9 cellular contexts compared by ENCODE assay signal in the genomic region with DNA sequence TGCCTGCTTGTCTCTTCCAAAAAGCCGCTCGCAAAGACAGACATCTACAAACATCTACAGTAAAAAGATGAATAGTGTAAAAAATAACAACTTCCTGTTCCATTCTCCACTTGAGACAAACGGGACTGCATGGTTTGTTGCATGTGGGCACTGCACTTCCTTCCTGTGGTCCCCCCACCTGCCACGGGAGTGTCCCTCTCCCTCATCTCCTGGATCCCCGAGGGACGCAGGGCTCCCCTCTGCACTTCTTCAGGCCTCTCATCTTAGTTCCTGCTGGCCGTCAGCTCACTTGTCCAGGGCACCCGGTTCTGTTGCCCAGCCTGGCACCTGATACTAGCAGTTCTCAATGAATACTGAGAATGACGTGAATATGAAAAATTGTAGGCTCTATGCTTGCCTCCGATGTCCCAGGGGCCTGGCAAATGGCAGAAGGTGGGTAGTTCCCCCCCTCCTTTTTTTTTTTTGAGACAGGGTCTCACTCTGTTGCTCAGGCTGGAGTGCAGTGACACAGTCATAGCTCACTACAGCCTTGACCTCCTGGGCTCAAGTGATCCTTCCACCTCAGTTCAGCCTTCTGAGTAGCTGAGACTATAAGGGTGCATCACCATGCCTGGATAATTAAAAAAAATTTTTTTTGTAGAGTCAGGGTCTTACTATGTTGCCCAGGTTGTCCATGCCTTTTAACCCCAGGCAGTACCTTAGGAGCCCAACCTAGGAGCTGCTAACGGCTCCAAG. TPM values are rescaled to one million over a fixed set of nuclear protein-coding genes. Genes with fewer than 3 reads are reported as not detected.
A peak's percentile ranks its signal among the peaks of the same experiment; 100 is the strongest.
DNase-seq lines count a peak whose midpoint lies in the region; ATAC-seq, FAIRE-seq and TF ChIP-seq lines count a peak whose summit lies in the region.
"Had no signal": no experiment of that assay in that cellular context is flagged by ENCODE, and none has a peak within 500 bp of the region (broad histone marks: within the 10 kb centered on the region; RNA-seq: fewer than 3 reads in every experiment).

No MANE protein-coding gene starts in this region.

- TF ChIP-seq POLR2A in endothelial cell of umbilical vein (IDR thresholded peaks at IDR 0.05; ENCODE audit: low read depth, low read length), result no peak

- H3K27ac ChIP-seq in endothelial cell of umbilical vein (ENCODE audit: insufficient read depth, low read depth, low read length), result no peak overlapping the region
- peak overlapping the region; percentile 41 for H3K27ac ChIP-seq in subcutaneous abdominal adipose tissue (ENCODE audit: low read depth, low read length)
- peak overlapping the region in 1 of 2 donors; percentile 24 for H3K27ac ChIP-seq in small intestine (ENCODE audit: low read depth in 1 of 2, low read length in 1 of 2)

- POLR2A ChIA-PET in activated CD4-positive, alpha-beta T cell treated with anti-CD3 and anti-CD28 coated beads for 36 hours (lab: Charles Lee), result no interaction called here
- POLR2A ChIA-PET in endothelial cell of umbilical vein (lab: Charles Lee), result no interaction called here

- FAIRE-seq in endothelial cell of umbilical vein (lab: Jason Lieb, UNC) (no peak), small intestine (lab: Jason Lieb, UNC) (no peak)

- WGBS in small intestine, 3 donors, result 54 to 65% (median 58%) methylated on average over 11 of the region's 11 CpGs

- CTCF ChIA-PET in activated CD4-positive, alpha-beta T cell treated with anti-CD3 and anti-CD28 coated beads for 36 hours (lab: Charles Lee), result interaction anchor here (1.8 kb wide), 1 partner anchor 17 kb away, joined by 5 read pairs; no protein-coding TSS in a partner anchor
- CTCF ChIA-PET in endothelial cell of umbilical vein (lab: Charles Lee), result interaction anchor here (0.6 to 1.2 kb wide), 4 partner anchors 11 to 61 kb away, joined by 3 to 6 read pairs (median 3); no protein-coding TSS in a partner anchor

- H4K20me1 ChIP-seq in endothelial cell of umbilical vein (replicated peaks; ENCODE audit: control insufficient read depth, extremely low read depth, insufficient read depth, low read length), result no peaks in the 10 kb centered on the region

- ATAC-seq in activated CD4-positive, alpha-beta T cell treated with anti-CD3 and anti-CD28 coated beads for 36 hours, result no peak
- ATAC-seq in GM18868 (IDR thresholded peaks at IDR 0.05; ENCODE audit: unreplicated experiment), result no peak

- no peak overlapping the region for H3K4me3 ChIP-seq in endothelial cell of umbilical vein (replicated peaks in 1 of 3; ENCODE audit: insufficient read depth in 1 of 3, low read depth in 1 of 3, low read length in 3 of 3)
- no peak overlapping the region for H3K4me3 ChIP-seq in subcutaneous abdominal adipose tissue (ENCODE audit: low read depth in 1 of 5, low read length in 5 of 5)
- no peak overlapping the region for H3K4me3 ChIP-seq in small intestine (ENCODE audit: low read depth in 1 of 2, low read length in 2 of 2)

- no peaks in the 10 kb centered on the region for H3K9me3 ChIP-seq in endothelial cell of umbilical vein (replicated peaks; ENCODE audit: control insufficient read depth, insufficient read depth, low read length)
- no peaks in the 10 kb centered on the region for H3K9me3 ChIP-seq in subcutaneous abdominal adipose tissue (ENCODE audit: control insufficient read depth in 5 of 5, low read length in 5 of 5)
- H3K9me3 ChIP-seq in small intestine (ENCODE audit: control insufficient read depth, low read depth), result no peaks in the 10 kb centered on the region

- no peaks in the 10 kb centered on the region for H3K9me3 Mint-ChIP-seq in activated CD4-positive, alpha-beta T cell treated with anti-CD3 and anti-CD28 coated beads for 36 hours (ENCODE audit: low read depth)

- peak overlapping the region; percentile 44 for H3K4me3 Mint-ChIP-seq in activated CD4-positive, alpha-beta T cell treated with anti-CD3 and anti-CD28 coated beads for 36 hours

- intact Hi-C loops in activated CD4-positive, alpha-beta T cell treated with anti-CD3 and anti-CD28 coated beads for 36 hours (cut with DNase I, micrococcal nuclease), result no loop called here
- intact Hi-C loops in endothelial cell of umbilical vein (cut with micrococcal nuclease), result no loop called here

- peak overlapping the region; percentile 51 for H2AFZ ChIP-seq in endothelial cell of umbilical vein (ENCODE audit: low read depth, low read length)

- dilution Hi-C loops in endothelial cell of umbilical vein (cut with MboI; ENCODE audit: extremely low pct_ligation_motif_present, low sequenced_read_pairs), result no loop called here

- H3K36me3 ChIP-seq in endothelial cell of umbilical vein (ENCODE audit: control insufficient read depth in 2 of 2, extremely low read depth in 1 of 2, insufficient read depth in 2 of 2, low read length in 2 of 2), result no peaks in the 10 kb centered on the region
- no peaks in the 10 kb centered on the region for H3K36me3 ChIP-seq in subcutaneous abdominal adipose tissue (ENCODE audit: control insufficient read depth in 5 of 5, insufficient read depth in 5 of 5, low read length in 5 of 5)
- H3K36me3 ChIP-seq in small intestine (ENCODE audit: control insufficient read depth in 2 of 2, insufficient read depth in 2 of 2, low read length in 2 of 2), result no peaks in the 10 kb centered on the region

- TF ChIP-seq CTCF in endothelial cell of umbilical vein (IDR thresholded peaks at IDR 0.05; ENCODE audit: extremely low read depth in 1 of 2, insufficient read depth in 1 of 2, low read depth in 1 of 2, low read length in 2 of 2), result no peak

- peak overlapping the region; percentile 72 for H3K27ac Mint-ChIP-seq in activated CD4-positive, alpha-beta T cell treated with anti-CD3 and anti-CD28 coated beads for 36 hours

- no peak overlapping the region for H3K9ac ChIP-seq in endothelial cell of umbilical vein (replicated peaks; ENCODE audit: extremely low read depth, insufficient read depth, low read length)
- peak overlapping the region in 1 of 5 donors; percentile 6 for H3K9ac ChIP-seq in subcutaneous abdominal adipose tissue (ENCODE audit: low read length in 5 of 5)

- no peaks in the 10 kb centered on the region for H3K9me1 ChIP-seq in endothelial cell of umbilical vein (replicated peaks; ENCODE audit: control insufficient read depth, extremely low read depth, insufficient read depth, low read length)

- peaks cover 21% of the 10 kb centered on the region for H3K4me1 Mint-ChIP-seq in activated CD4-positive, alpha-beta T cell treated with anti-CD3 and anti-CD28 coated beads for 36 hours

- H3K79me2 ChIP-seq in endothelial cell of umbilical vein (ENCODE audit: control insufficient read depth, insufficient read depth, low read length), result peaks cover 15% of the 10 kb centered on the region

- H3K27me3 Mint-ChIP-seq in activated CD4-positive, alpha-beta T cell treated with anti-CD3 and anti-CD28 coated beads for 36 hours, result no peaks in the 10 kb centered on the region

- no peak overlapping the region for H3K4me2 ChIP-seq in endothelial cell of umbilical vein (ENCODE audit: insufficient read depth, low read length)

- BruUV-seq in endothelial cell of umbilical vein (replicated peaks; lab: Mats Ljungman, UMichigan), result no TSS peak

- peaks cover under 1% of the 10 kb centered on the region for H3K36me3 Mint-ChIP-seq in activated CD4-positive, alpha-beta T cell treated with anti-CD3 and anti-CD28 coated beads for 36 hours (ENCODE audit: low read depth)

- H3K27me3 ChIP-seq in endothelial cell of umbilical vein (ENCODE audit: control insufficient read depth in 2 of 2, insufficient read depth in 2 of 2, low read length in 2 of 2) (no peaks in the 10 kb centered on the region), subcutaneous abdominal adipose tissue (ENCODE audit: control insufficient read depth in 5 of 5, insufficient read depth in 4 of 5, low read length in 5 of 5) (no peaks in the 10 kb centered on the region), small intestine (ENCODE audit: control insufficient read depth in 2 of 2, insufficient read depth in 2 of 2, low read length in 2 of 2) (no peaks in the 10 kb centered on the region)

- peak; percentile 49 for DNase-seq in activated CD4-positive, alpha-beta T cell treated with anti-CD3 and anti-CD28 coated beads for 36 hours
- DNase-seq in activated CD4-positive, alpha-beta T cell treated with anti-CD3 and anti-CD28 coated beads, Interleukin-2, amount 50 U/mL, for 4 hours, result no peak
- DNase-seq in T-helper 22 cell (ENCODE audit: low read depth), result peak; percentile 39
- no peak for DNase-seq in endothelial cell of umbilical vein (ENCODE audit: low read depth, low spot score)
- DNase-seq in small intestine, result no peak
- DNase-seq in COR-L47 (lab: John Stamatoyannopoulos, UW), result no peak
- DNase-seq: Kasumi-1 had no signal

- peaks cover 24% of the 10 kb centered on the region for H3K4me1 ChIP-seq in endothelial cell of umbilical vein (ENCODE audit: control insufficient read depth, extremely low read depth, insufficient read depth, low read length)
- peaks cover 5 to 44% (median 36%) of the 10 kb centered on the region in 5 donors for H3K4me1 ChIP-seq in subcutaneous abdominal adipose tissue (ENCODE audit: control insufficient read depth in 5 of 5, insufficient read depth in 5 of 5, low read length in 5 of 5)
- peaks cover 2 to 3% of the 10 kb centered on the region in 2 donors for H3K4me1 ChIP-seq in small intestine (ENCODE audit: control insufficient read depth in 2 of 2, insufficient read depth in 1 of 2, low read depth in 1 of 2, low read length in 1 of 2)

TF ChIP-seq in endothelial cell of umbilical vein, 7 proteins besides CTCF, POLR2A, EP300 and RAD21 (continues in another document):
- no peak for TF ChIP-seq JUN (IDR thresholded peaks at IDR 0.05; ENCODE audit: borderline replicate concordance, insufficient read depth, insufficient read length, low read depth)
- no peak for TF ChIP-seq POLR2AphosphoS5 (IDR thresholded peaks at IDR 0.05; ENCODE audit: insufficient read depth, low read depth, low read length)
- TF ChIP-seq, protein P1, sequence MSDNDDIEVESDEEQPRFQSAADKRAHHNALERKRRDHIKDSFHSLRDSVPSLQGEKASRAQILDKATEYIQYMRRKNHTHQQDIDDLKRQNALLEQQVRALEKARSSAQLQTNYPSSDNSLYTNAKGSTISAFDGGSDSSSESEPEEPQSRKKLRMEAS (IDR thresholded peaks at IDR 0.05; ENCODE audit: insufficient read depth, insufficient read length), result no peak
- no peak for TF ChIP-seq MYC (IDR thresholded peaks at IDR 0.05; ENCODE audit: low read depth, low read length)
- TF ChIP-seq GATA2 (IDR thresholded peaks at IDR 0.05; ENCODE audit: insufficient read depth, insufficient read length, low read depth, low read length), result no peak

RNA-seq across cellular contexts. Expression of a gene that starts 3.5 kb away (rescaled TPM):
- total RNA-seq in activated CD4-positive, alpha-beta T cell treated with anti-CD3 and anti-CD28 coated beads for 36 hours, result 100 to 1,000 TPM in 1 of 2 experiments, 10 to 100 TPM in 1; 97.4 to 113 TPM
- total RNA-seq in endothelial cell of umbilical vein, result 233 and 240 TPM in 2 replicates
- 124 and 128 TPM in 2 replicates for polyA plus RNA-seq in endothelial cell of umbilical vein
- polyA plus RNA-seq in endothelial cell of umbilical vein (2011; cell fraction: cytosol; rRNA removed), result 108 and 110 TPM in 2 replicates
- polyA plus RNA-seq in endothelial cell of umbilical vein (2011; cell fraction: nucleus; rRNA removed), result 306 and 379 TPM in 2 replicates
- polyA plus RNA-seq in endothelial cell of umbilical vein (2012), result 95.6 and 108 TPM in 2 replicates
- polyA minus RNA-seq in endothelial cell of umbilical vein, result 161 and 170 TPM in 2 replicates
- polyA minus RNA-seq in endothelial cell of umbilical vein (2011; cell fraction: cytosol; rRNA and poly(A)+ RNA removed), result 46.2 TPM
- 237 and 250 TPM in 2 replicates for polyA minus RNA-seq in endothelial cell of umbilical vein (2011; cell fraction: nucleus; rRNA and poly(A)+ RNA removed)
- 10 to 100 TPM; 45.9 to 68.2 (median 66.6) TPM for polyA plus RNA-seq in small intestine

Comparison
In these comparisons a context has a peak if more than half of its experiments do, and no peak if none do; other contexts are left out.
1. DNase-seq: peak in activated CD4-positive, alpha-beta T cell treated with anti-CD3 and anti-CD28 coated beads for 36 hours (single experiment) and T-helper 22 cell (single experiment); none in activated CD4-positive, alpha-beta T cell treated with anti-CD3 and anti-CD28 coated beads, Interleukin-2, amount 50 U/mL, for 4 hours (0 of 2), endothelial cell of umbilical vein (single experiment), small intestine (single experiment) and COR-L47 (single experiment).